Comparison of ENCODE assay signal across 8 cellular contexts in genomic region chr15:75201609-75202250, GRCh38. TPM values are rescaled to one million over a fixed set of nuclear protein-coding genes. Genes with fewer than 3 reads are reported as not detected.
DNase-seq lines count a peak whose midpoint lies in the region; ATAC-seq, FAIRE-seq and TF ChIP-seq lines count a peak whose summit lies in the region.

TSS of gene C15orf39 (plus strand) at chr15:75201882. CDS start at chr15:75206049, 4,167 bp downstream.

- H3K27me3 Mint-ChIP-seq in IgD-negative memory B cell (no peaks in the 10 kb centered on the region), glutamatergic neuron (ENCODE audit: unreplicated experiment) (peaks cover 14% of the 10 kb centered on the region)
- no peaks in the 10 kb centered on the region for H3K27me3 Mint-ChIP-seq in activated naive CD8-positive, alpha-beta T cell

- H3K4me1 ChIP-seq in pancreas (peaks cover 5 to 18% (median 16%) of the 10 kb centered on the region in 3 donors), tibial nerve (peaks cover 0 to 66% (median 33%) of the 10 kb centered on the region in 4 donors)

- H3K27ac Mint-ChIP-seq in IgD-negative memory B cell, result peak within 1 kb of the TSS; percentile 92 to 99 (median 96)
- peak within 1 kb of the TSS; percentile 93 for H3K27ac Mint-ChIP-seq in activated naive CD8-positive, alpha-beta T cell
- H3K27ac Mint-ChIP-seq in glutamatergic neuron (ENCODE audit: unreplicated experiment), result peak within 1 kb of the TSS; percentile 53

- TF ChIP-seq CTCF in glutamatergic neuron (IDR thresholded peaks at IDR 0.05; ENCODE audit: partially characterized antibody, unreplicated experiment) (peak; percentile 98), pancreas (IDR thresholded peaks at IDR 0.05) (peak; percentile 95 to 97 (median 96)), tibial nerve (IDR thresholded peaks at IDR 0.05) (peak; percentile 93 to 100 (median 100))

- no peaks in the 10 kb centered on the region for H3K9me3 Mint-ChIP-seq in IgD-negative memory B cell
- no peaks in the 10 kb centered on the region for H3K9me3 Mint-ChIP-seq in activated naive CD8-positive, alpha-beta T cell (ENCODE audit: low read depth)
- peaks cover 13% of the 10 kb centered on the region for H3K9me3 Mint-ChIP-seq in glutamatergic neuron (ENCODE audit: unreplicated experiment)

- peak in 1 of 2 donors; percentile 99 for TF ChIP-seq EP300 in tibial nerve (IDR thresholded peaks at IDR 0.05)

- H3K9me3 ChIP-seq in pancreas, result no peaks in the 10 kb centered on the region
- no peaks in the 10 kb centered on the region for H3K9me3 ChIP-seq in tibial nerve

- peak; percentile 95 to 99 for TF ChIP-seq POLR2A in tibial nerve (IDR thresholded peaks at IDR 0.05)

- H3K4me3 ChIP-seq in pancreas (peak within 1 kb of the TSS; percentile 90 to 99 (median 94)), tibial nerve (peak within 1 kb of the TSS; percentile 84 to 98 (median 94))

- H3K36me3 Mint-ChIP-seq in IgD-negative memory B cell (no peaks in the 10 kb centered on the region), glutamatergic neuron (ENCODE audit: unreplicated experiment) (no peaks in the 10 kb centered on the region)
- H3K36me3 Mint-ChIP-seq in activated naive CD8-positive, alpha-beta T cell, result no peaks in the 10 kb centered on the region

- peaks cover 19 to 29% (median 28%) of the 10 kb centered on the region in 3 donors for H3K4me1 Mint-ChIP-seq in IgD-negative memory B cell
- H3K4me1 Mint-ChIP-seq in activated naive CD8-positive, alpha-beta T cell (ENCODE audit: low read depth), result peaks cover 41% of the 10 kb centered on the region
- peaks cover 10% of the 10 kb centered on the region for H3K4me1 Mint-ChIP-seq in glutamatergic neuron (ENCODE audit: low read depth, unreplicated experiment)

- peak within 1 kb of the TSS; percentile 87 to 96 (median 92) for H3K27ac ChIP-seq in pancreas
- H3K27ac ChIP-seq in tibial nerve, result peak within 1 kb of the TSS; percentile 90 to 99 (median 98)

- ATAC-seq in GM21515 (IDR thresholded peaks at IDR 0.05; ENCODE audit: unreplicated experiment) (peak; percentile 42), pancreas (peak; percentile 73 to 81 (median 77))

- FAIRE-seq in pancreas (lab: Jason Lieb, UNC), result no peak

- intact Hi-C loops in pancreas (cut with DNase I), result loop anchor here in 2 of 3 donors (5.0 to 10.0 kb wide), 3 partner anchors 159 to 247 kb away; partner anchors contain the start of gene RPP25 (in 1 of the 2)

- WGBS in pancreas, 2 donors, result 0% methylated on average over 38 to 84 of the region's 84 CpGs
- WGBS in tibial nerve, 2 donors, result 0% methylated on average over 12 to 66 of the region's 84 CpGs

- H3K36me3 ChIP-seq in pancreas (peaks cover 0 to 9% (median 7%) of the 10 kb centered on the region in 3 donors), tibial nerve (peaks cover 0 to 14% (median 4%) of the 10 kb centered on the region in 3 donors)

- DNase-seq in Daoy (ENCODE audit: low read depth) (peak; percentile 78), SKM-1 treated with dmso at 0.1 percent for 144 hours (lab: John Stamatoyannopoulos, UW; ENCODE audit: unreplicated experiment) (peak; percentile 65), glutamatergic neuron (peak; percentile 79), pancreas (peak; percentile 71 to 90 (median 79)), tibial nerve (ENCODE audit: low spot score in 2 of 2) (peak; percentile 42)

- H3K27me3 ChIP-seq in pancreas (no peaks in the 10 kb centered on the region), tibial nerve (no peaks in the 10 kb centered on the region)

- peak within 1 kb of the TSS; percentile 89 to 98 (median 96) for H3K4me3 Mint-ChIP-seq in IgD-negative memory B cell
- peak within 1 kb of the TSS; percentile 95 for H3K4me3 Mint-ChIP-seq in activated naive CD8-positive, alpha-beta T cell
- H3K4me3 Mint-ChIP-seq in glutamatergic neuron (ENCODE audit: unreplicated experiment), result peak within 1 kb of the TSS; percentile 85

RNA-seq across cellular contexts. Expression of gene C15orf39, which starts in this region (rescaled TPM):
- 3.1 and 5.7 TPM in 2 replicates for total RNA-seq in Daoy (2014; rRNA removed; shearing (Covaris generic))
- polyA plus RNA-seq in IgD-negative memory B cell (6.3 TPM), pancreas (10 to 100 TPM in 1 of 2 donors, 1 to 10 TPM in 1; 7.9 to 11.1 TPM)
- total RNA-seq in glutamatergic neuron (ENCODE audit: unreplicated experiment) (9.0 TPM), pancreas (10 to 100 TPM in 4 of 6 donors, 1 to 10 TPM in 2; 8.2 to 27.4 (median 16.3) TPM), tibial nerve (10 to 100 TPM; 13.8 to 20.1 (median 17.2) TPM)

Comparison
In these comparisons a context has a peak if more than half of its experiments do, and no peak if none do; other contexts are left out.
1. Peak in every context shown above with its lines: DNase-seq, ATAC-seq, H3K4me3 ChIP-seq and H3K27ac ChIP-seq.